Comparison of ENCODE assay signal across 1 cellular context in the genomic region with DNA sequence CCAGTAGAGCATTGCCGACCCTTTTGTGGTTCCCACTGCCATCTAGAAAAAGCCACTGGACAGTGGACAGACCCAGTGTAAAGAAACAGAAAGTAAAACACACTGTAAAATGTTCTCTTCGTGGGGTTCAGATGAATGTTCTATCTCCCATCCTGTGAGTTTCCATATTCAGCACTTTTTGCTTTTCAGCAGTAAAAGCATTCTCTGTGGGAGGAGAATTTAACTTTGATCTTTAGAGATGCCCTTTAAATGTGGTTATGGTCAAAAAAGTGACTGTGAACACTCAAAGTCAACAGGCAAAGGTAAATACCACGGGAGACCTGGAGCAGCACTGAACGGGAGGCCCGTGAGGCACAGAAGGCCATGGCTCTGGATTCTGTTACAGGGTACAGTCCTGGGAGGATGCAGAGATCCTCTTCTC.
TF ChIP-seq lines count a peak whose summit lies in the region.

No MANE protein-coding gene starts in this region.

TF ChIP-seq in WTC11, 78 proteins besides CTCF, POLR2A, EP300 and RAD21:
- TF ChIP-seq, protein P1, sequence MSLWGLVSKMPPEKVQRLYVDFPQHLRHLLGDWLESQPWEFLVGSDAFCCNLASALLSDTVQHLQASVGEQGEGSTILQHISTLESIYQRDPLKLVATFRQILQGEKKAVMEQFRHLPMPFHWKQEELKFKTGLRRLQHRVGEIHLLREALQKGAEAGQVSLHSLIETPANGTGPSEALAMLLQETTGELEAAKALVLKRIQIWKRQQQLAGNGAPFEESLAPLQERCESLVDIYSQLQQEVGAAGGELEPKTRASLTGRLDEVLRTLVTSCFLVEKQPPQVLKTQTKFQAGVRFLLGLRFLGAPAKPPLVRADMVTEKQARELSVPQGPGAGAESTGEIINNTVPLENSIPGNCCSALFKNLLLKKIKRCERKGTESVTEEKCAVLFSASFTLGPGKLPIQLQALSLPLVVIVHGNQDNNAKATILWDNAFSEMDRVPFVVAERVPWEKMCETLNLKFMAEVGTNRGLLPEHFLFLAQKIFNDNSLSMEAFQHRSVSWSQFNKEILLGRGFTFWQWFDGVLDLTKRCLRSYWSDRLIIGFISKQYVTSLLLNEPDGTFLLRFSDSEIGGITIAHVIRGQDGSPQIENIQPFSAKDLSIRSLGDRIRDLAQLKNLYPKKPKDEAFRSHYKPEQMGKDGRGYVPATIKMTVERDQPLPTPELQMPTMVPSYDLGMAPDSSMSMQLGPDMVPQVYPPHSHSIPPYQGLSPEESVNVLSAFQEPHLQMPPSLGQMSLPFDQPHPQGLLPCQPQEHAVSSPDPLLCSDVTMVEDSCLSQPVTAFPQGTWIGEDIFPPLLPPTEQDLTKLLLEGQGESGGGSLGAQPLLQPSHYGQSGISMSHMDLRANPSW (CRISPR knock-in tag; conservative IDR thresholded peaks at IDR 0.05; ENCODE audit: low read depth), result no peak
- TF ChIP-seq ETV6 (CRISPR knock-in tag; IDR thresholded peaks at IDR 0.05) (no peak), ZNF423 (CRISPR knock-in tag; IDR thresholded peaks at IDR 0.05) (no peak), ESRRA (CRISPR knock-in tag; IDR thresholded peaks at IDR 0.05; ENCODE audit: borderline replicate concordance) (no peak), ZNF219 (CRISPR knock-in tag; IDR thresholded peaks at IDR 0.05; ENCODE audit: borderline replicate concordance) (no peak), TCF7 (CRISPR knock-in tag; IDR thresholded peaks at IDR 0.05; ENCODE audit: low read depth) (no peak), JAZF1 (CRISPR knock-in tag; IDR thresholded peaks at IDR 0.05) (no peak), RORB (CRISPR knock-in tag; IDR thresholded peaks at IDR 0.05) (no peak), SP1 (CRISPR knock-in tag; conservative IDR thresholded peaks at IDR 0.05) (no peak), TEAD4 (CRISPR knock-in tag; IDR thresholded peaks at IDR 0.05) (no peak), IRF2 (CRISPR knock-in tag; IDR thresholded peaks at IDR 0.05; ENCODE audit: borderline replicate concordance, low read depth) (no peak)
- TF ChIP-seq, protein P2, sequence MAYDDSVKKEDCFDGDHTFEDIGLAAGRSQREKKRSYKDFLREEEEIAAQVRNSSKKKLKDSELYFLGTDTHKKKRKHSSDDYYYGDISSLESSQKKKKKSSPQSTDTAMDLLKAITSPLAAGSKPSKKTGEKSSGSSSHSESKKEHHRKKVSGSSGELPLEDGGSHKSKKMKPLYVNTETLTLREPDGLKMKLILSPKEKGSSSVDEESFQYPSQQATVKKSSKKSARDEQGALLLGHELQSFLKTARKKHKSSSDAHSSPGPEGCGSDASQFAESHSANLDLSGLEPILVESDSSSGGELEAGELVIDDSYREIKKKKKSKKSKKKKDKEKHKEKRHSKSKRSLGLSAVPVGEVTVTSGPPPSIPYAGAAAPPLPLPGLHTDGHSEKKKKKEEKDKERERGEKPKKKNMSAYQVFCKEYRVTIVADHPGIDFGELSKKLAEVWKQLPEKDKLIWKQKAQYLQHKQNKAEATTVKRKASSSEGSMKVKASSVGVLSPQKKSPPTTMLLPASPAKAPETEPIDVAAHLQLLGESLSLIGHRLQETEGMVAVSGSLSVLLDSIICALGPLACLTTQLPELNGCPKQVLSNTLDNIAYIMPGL (CRISPR knock-in tag; IDR thresholded peaks at IDR 0.05), result no peak
- TF ChIP-seq, protein P3, sequence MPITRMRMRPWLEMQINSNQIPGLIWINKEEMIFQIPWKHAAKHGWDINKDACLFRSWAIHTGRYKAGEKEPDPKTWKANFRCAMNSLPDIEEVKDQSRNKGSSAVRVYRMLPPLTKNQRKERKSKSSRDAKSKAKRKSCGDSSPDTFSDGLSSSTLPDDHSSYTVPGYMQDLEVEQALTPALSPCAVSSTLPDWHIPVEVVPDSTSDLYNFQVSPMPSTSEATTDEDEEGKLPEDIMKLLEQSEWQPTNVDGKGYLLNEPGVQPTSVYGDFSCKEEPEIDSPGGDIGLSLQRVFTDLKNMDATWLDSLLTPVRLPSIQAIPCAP (CRISPR knock-in tag; IDR thresholded peaks at IDR 0.05), result no peak
- TF ChIP-seq, protein P4, sequence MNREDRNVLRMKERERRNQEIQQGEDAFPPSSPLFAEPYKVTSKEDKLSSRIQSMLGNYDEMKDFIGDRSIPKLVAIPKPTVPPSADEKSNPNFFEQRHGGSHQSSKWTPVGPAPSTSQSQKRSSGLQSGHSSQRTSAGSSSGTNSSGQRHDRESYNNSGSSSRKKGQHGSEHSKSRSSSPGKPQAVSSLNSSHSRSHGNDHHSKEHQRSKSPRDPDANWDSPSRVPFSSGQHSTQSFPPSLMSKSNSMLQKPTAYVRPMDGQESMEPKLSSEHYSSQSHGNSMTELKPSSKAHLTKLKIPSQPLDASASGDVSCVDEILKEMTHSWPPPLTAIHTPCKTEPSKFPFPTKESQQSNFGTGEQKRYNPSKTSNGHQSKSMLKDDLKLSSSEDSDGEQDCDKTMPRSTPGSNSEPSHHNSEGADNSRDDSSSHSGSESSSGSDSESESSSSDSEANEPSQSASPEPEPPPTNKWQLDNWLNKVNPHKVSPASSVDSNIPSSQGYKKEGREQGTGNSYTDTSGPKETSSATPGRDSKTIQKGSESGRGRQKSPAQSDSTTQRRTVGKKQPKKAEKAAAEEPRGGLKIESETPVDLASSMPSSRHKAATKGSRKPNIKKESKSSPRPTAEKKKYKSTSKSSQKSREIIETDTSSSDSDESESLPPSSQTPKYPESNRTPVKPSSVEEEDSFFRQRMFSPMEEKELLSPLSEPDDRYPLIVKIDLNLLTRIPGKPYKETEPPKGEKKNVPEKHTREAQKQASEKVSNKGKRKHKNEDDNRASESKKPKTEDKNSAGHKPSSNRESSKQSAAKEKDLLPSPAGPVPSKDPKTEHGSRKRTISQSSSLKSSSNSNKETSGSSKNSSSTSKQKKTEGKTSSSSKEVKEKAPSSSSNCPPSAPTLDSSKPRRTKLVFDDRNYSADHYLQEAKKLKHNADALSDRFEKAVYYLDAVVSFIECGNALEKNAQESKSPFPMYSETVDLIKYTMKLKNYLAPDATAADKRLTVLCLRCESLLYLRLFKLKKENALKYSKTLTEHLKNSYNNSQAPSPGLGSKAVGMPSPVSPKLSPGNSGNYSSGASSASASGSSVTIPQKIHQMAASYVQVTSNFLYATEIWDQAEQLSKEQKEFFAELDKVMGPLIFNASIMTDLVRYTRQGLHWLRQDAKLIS (CRISPR knock-in tag; IDR thresholded peaks at IDR 0.05; ENCODE audit: borderline replicate concordance), result no peak
- TF ChIP-seq, protein P5, sequence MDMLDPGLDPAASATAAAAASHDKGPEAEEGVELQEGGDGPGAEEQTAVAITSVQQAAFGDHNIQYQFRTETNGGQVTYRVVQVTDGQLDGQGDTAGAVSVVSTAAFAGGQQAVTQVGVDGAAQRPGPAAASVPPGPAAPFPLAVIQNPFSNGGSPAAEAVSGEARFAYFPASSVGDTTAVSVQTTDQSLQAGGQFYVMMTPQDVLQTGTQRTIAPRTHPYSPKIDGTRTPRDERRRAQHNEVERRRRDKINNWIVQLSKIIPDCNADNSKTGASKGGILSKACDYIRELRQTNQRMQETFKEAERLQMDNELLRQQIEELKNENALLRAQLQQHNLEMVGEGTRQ (CRISPR knock-in tag; IDR thresholded peaks at IDR 0.05), result no peak
- TF ChIP-seq, protein P6, sequence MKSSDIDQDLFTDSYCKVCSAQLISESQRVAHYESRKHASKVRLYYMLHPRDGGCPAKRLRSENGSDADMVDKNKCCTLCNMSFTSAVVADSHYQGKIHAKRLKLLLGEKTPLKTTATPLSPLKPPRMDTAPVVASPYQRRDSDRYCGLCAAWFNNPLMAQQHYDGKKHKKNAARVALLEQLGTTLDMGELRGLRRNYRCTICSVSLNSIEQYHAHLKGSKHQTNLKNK (CRISPR knock-in tag; IDR thresholded peaks at IDR 0.05), result no peak
- TF ChIP-seq, protein P7, sequence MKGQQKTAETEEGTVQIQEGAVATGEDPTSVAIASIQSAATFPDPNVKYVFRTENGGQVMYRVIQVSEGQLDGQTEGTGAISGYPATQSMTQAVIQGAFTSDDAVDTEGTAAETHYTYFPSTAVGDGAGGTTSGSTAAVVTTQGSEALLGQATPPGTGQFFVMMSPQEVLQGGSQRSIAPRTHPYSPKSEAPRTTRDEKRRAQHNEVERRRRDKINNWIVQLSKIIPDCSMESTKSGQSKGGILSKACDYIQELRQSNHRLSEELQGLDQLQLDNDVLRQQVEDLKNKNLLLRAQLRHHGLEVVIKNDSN (CRISPR knock-in tag; IDR thresholded peaks at IDR 0.05), result no peak
